In genomic region chr3:175005881-175006280, GRCh38 we compare ENCODE assay signal across 20 cellular contexts.
DNase-seq lines count a peak whose midpoint lies in the region; ATAC-seq and TF ChIP-seq lines count a peak whose summit lies in the region.
"Had no signal": no experiment of that assay in that cellular context is flagged by ENCODE, and none has a peak within 500 bp of the region (broad histone marks: within the 10 kb centered on the region; RNA-seq: fewer than 3 reads in every experiment).

No MANE protein-coding gene starts in this region.

- H3K27me3 ChIP-seq in foreskin keratinocyte, result no peaks in the 10 kb centered on the region
- H3K27me3 ChIP-seq: heart left ventricle, ovary, tibial artery had no signal

- TF ChIP-seq CTCF in foreskin keratinocyte (conservative IDR thresholded peaks at IDR 0.05) (no peak), GM10248 (IDR thresholded peaks at IDR 0.05; ENCODE audit: control extremely low read depth, extremely low read depth, low read depth, missing control alignments) (no peak)

- H3K4me1 ChIP-seq in foreskin keratinocyte, result peaks cover 9% of the 10 kb centered on the region
- H3K4me1 ChIP-seq: heart left ventricle, tibial artery had no signal

- peak; percentile 3 for ATAC-seq in foreskin keratinocyte
- ATAC-seq in HG03139 (IDR thresholded peaks at IDR 0.05; ENCODE audit: unreplicated experiment), result no peak
- ATAC-seq: heart left ventricle; left lobe of liver; natural killer cell treated with Interleukin-12 subunit alpha and Interleukin-12 subunit beta and Interleukin-15 and Interleukin-18, amount 100 ng/mL, for 72 hours; right cardiac atrium; stimulated activated naive CD8-positive, alpha-beta T cell treated with anti-CD3 and anti-CD28 coated beads, Interleukin-15, amount 100 ng/mL, for 72 hours had no signal

- DNase-seq in DMS53 (lab: John Stamatoyannopoulos, UW) (peak; percentile 5), DMS53 treated with DMSO at 0.1 percent for 48 hours (lab: John Stamatoyannopoulos, UW; ENCODE audit: unreplicated experiment) (no peak), GM04503 (ENCODE audit: low read depth) (peak; percentile 13), NCI-H774 (lab: John Stamatoyannopoulos, UW) (peak; percentile 32), foreskin keratinocyte (no peak), GM10248 (ENCODE audit: extremely low spot score) (no peak), kidney tubule cell (ENCODE audit: low spot score) (no peak)
- DNase-seq: activated CD4-positive, CD25-positive, alpha-beta regulatory T cell treated with anti-CD3 and anti-CD28 coated beads, Interleukin-2, amount 50 U/mL, for 72 hours; activated gamma-delta T cell treated with Interleukin-2 at 50 U/mL for 16 hours; activated T-cell treated with anti-CD3 and anti-CD28 coated beads, Interleukin-2, amount 50 U/mL, for 1 hour; heart left ventricle; NCI-H2029; NCI-H524 treated with DMSO at 0.1 percent for 48 hours; ovary; right cardiac atrium; stimulated activated naive CD8-positive, alpha-beta T cell treated with anti-CD3 and anti-CD28 coated beads, Interleukin-15, amount 100 ng/mL, for 72 hours; tibial artery had no signal

- POLR2A ChIA-PET in GM10248 (lab: Yijun Ruan, JAX), result no interaction called here

- H3K27ac ChIP-seq in foreskin keratinocyte, result no peak overlapping the region
- H3K27ac ChIP-seq: heart left ventricle, ovary, tibial artery had no signal

- CTCF ChIA-PET in GM10248 (lab: Yijun Ruan, JAX), result interaction anchor here (1.7 kb wide), 1 partner anchor 13 kb away, joined by 5 read pairs; no protein-coding TSS in a partner anchor

Comparison
In these comparisons a context has a peak if more than half of its experiments do, and no peak if none do; other contexts are left out.
1. DNase-seq: peak in DMS53 (single experiment), GM04503 (single experiment) and NCI-H774 (single experiment); none in DMS53 treated with DMSO at 0.1 percent for 48 hours (single experiment), foreskin keratinocyte (0 of 2), GM10248 (single experiment) and kidney tubule cell (single experiment).